In genomic region chr7:29883462-29884398, GRCh38 we compare ENCODE assay signal across 1 cellular context.
TF ChIP-seq lines count a peak whose summit lies in the region.

No MANE protein-coding gene starts in this region.

TF ChIP-seq in H1, 55 proteins besides CTCF, POLR2A, EP300 and RAD21 (continued from another document):
- TF ChIP-seq CHD7 (IDR thresholded peaks at IDR 0.05; ENCODE audit: insufficient replicate concordance, low read length), result no peak
- TF ChIP-seq PHF8 (conservative IDR thresholded peaks at IDR 0.05; ENCODE audit: low read depth, low read length), result no peak
- no peak for TF ChIP-seq CBX5 (IDR thresholded peaks at IDR 0.05; ENCODE audit: low read depth, low read length)
- TF ChIP-seq BRCA1 (IDR thresholded peaks at IDR 0.05; ENCODE audit: low read depth, low read length), result no peak
- TF ChIP-seq JUND (IDR thresholded peaks at IDR 0.05; ENCODE audit: low read length), result no peak
- TF ChIP-seq SIN3A (conservative IDR thresholded peaks at IDR 0.05 in 1 of 2, IDR thresholded peaks at IDR 0.05 in 1 of 2; ENCODE audit: low read depth in 1 of 2, low read length in 2 of 2), result peak; percentile 43 to 45; a peak in 2 of 4 replicates
- no peak for TF ChIP-seq TAF7 (optimal IDR thresholded peaks at IDR 0.05; ENCODE audit: borderline replicate concordance, low read depth, low read length)
- no peak for TF ChIP-seq GTF2F1 (IDR thresholded peaks at IDR 0.05; ENCODE audit: borderline replicate concordance, low read depth, low read length)
- no peak for TF ChIP-seq CHD1 (IDR thresholded peaks at IDR 0.05; ENCODE audit: low read depth, low read length)
- TF ChIP-seq HDAC6 (IDR thresholded peaks at IDR 0.05; ENCODE audit: low read depth, low read length), result no peak
- TF ChIP-seq TBP (IDR thresholded peaks at IDR 0.05; ENCODE audit: low read depth, low read length), result no peak
